Comparison of ENCODE assay signal across 8 cellular contexts in the genomic region with DNA sequence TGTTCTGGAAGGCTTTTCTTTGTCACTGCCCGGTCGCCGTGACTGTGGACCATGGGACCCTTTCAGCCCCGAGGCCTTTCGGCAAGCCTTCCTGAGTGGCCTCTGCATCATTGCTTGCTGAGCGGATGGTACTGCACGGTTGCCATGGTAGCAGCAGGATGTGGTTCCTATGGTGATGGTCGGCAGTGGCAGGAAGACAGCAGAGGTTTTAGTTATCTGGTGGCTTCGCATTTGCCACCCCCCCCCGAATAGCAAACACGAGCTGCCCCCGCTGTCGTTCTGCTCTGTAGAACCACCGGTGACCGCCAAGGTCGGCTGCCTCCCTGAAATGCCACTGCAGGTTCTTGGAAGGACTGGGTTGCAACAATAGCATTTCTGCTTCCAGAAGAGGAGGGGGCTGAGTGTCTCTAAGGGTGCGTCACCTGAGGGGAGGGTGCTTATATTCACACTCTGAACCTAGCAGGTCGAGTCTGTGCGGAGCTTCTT.
DNase-seq lines count a peak whose midpoint lies in the region; ATAC-seq and TF ChIP-seq lines count a peak whose summit lies in the region.

No MANE protein-coding gene starts in this region.

- H3K9me3 ChIP-seq in DND-41 (ENCODE audit: insufficient read depth, low read length, severe bottlenecking): no peaks in the 10 kb centered on the region
- no peaks in the 10 kb centered on the region for H3K9me3 ChIP-seq in left lung

- H3K27ac Mint-ChIP-seq in activated CD4-positive, alpha-beta memory T cell treated with anti-CD3 and anti-CD28 coated beads, Interleukin-2, amount 10 ng/mL, durations not matched to agents 7 days and 5 days: peak overlapping the region; percentile 92

- H3K9me3 Mint-ChIP-seq in activated CD4-positive, alpha-beta memory T cell treated with anti-CD3 and anti-CD28 coated beads, Interleukin-2, amount 10 ng/mL, durations not matched to agents 7 days and 5 days: no peaks in the 10 kb centered on the region

- H3K79me2 ChIP-seq in DND-41 (ENCODE audit: insufficient read depth, low read length): peaks cover 90% of the 10 kb centered on the region

- H3K4me1 ChIP-seq in DND-41 (ENCODE audit: insufficient read depth, low read length): peaks cover 5% of the 10 kb centered on the region; the same call in 1 of the 2 replicates
- H3K4me1 ChIP-seq in left lung: peaks cover 0 to 42% of the 10 kb centered on the region in 2 donors

- H3K36me3 Mint-ChIP-seq in activated CD4-positive, alpha-beta memory T cell treated with anti-CD3 and anti-CD28 coated beads, Interleukin-2, amount 10 ng/mL, durations not matched to agents 7 days and 5 days (ENCODE audit: low read depth): peaks cover 10% of the 10 kb centered on the region

- H3K4me1 Mint-ChIP-seq in activated CD4-positive, alpha-beta memory T cell treated with anti-CD3 and anti-CD28 coated beads, Interleukin-2, amount 10 ng/mL, durations not matched to agents 7 days and 5 days: peaks cover 70% of the 10 kb centered on the region

- POLR2A ChIA-PET in activated CD4-positive, alpha-beta memory T cell treated with anti-CD3 and anti-CD28 coated beads, Interleukin-2, amount 10 ng/mL, durations not matched to agents 7 days and 5 days (lab: Charles Lee): interaction anchor here (0.5 to 3.7 kb wide), 6 partner anchors 41 to 306 kb away, joined by 3 to 22 read pairs (median 4); partner anchors contain the start of gene CMIP

- H3K36me3 ChIP-seq in DND-41 (ENCODE audit: insufficient read depth, low read length) (peaks cover 35% of the 10 kb centered on the region), left lung (peaks cover 0 to 15% of the 10 kb centered on the region in 2 donors)

- TF ChIP-seq CTCF in DND-41 (IDR thresholded peaks at IDR 0.05; ENCODE audit: borderline replicate concordance, extremely low read depth, low read length, poor library complexity, severe bottlenecking): no peak
- no peak for TF ChIP-seq CTCF in lower leg skin (IDR thresholded peaks at IDR 0.05)
- TF ChIP-seq CTCF in left lung (IDR thresholded peaks at IDR 0.05): no peak

- TF ChIP-seq POLR2A in lower leg skin (IDR thresholded peaks at IDR 0.05): no peak

- peak; percentile 64 for DNase-seq in DND-41
- DNase-seq in activated CD4-positive, alpha-beta memory T cell treated with anti-CD3 and anti-CD28 coated beads, Interleukin-2, amount 10 ng/mL, durations not matched to agents 7 days and 5 days: peak; percentile 92
- DNase-seq in germinal center (ENCODE audit: low spot score): peak; percentile 74
- peak; percentile 65 to 70 for DNase-seq in stimulated activated CD8-positive, alpha-beta memory T cell treated with anti-CD3 and anti-CD28 coated beads, Interleukin-15, amount 100 ng/mL, for 48 hours (ENCODE audit: low read depth in 2 of 2)
- DNase-seq in HuH-7 (ENCODE audit: low spot score): no peak
- DNase-seq in lower leg skin (ENCODE audit: low spot score in 2 of 2): no peak
- no peak for DNase-seq in left lung

- H3K27me3 ChIP-seq in DND-41 (ENCODE audit: insufficient read depth, low read length, poor library complexity): no peaks in the 10 kb centered on the region
- H3K27me3 ChIP-seq in left lung: no peaks in the 10 kb centered on the region

- CTCF ChIA-PET in activated CD4-positive, alpha-beta memory T cell treated with anti-CD3 and anti-CD28 coated beads, Interleukin-2, amount 10 ng/mL, durations not matched to agents 7 days and 5 days (lab: Charles Lee): interaction anchor here (0.6 to 1.3 kb wide), 3 partner anchors 51 to 186 kb away, joined by 3 read pairs; no protein-coding TSS in a partner anchor

- intact Hi-C loops in lower leg skin (cut with DNase I; ENCODE audit: low total_unique reads) (no loop called here), left lung (cut with DNase I) (no loop called here)

- no peak overlapping the region for H3K4me2 ChIP-seq in DND-41 (ENCODE audit: insufficient read depth, low read length)

- no peak overlapping the region for H2AFZ ChIP-seq in DND-41 (ENCODE audit: low read depth, low read length)

- peak; percentile 69 for ATAC-seq in DND-41 (ENCODE audit: insufficient read depth, low read depth)
- peak; percentile 81 for ATAC-seq in HG03354 (IDR thresholded peaks at IDR 0.05; ENCODE audit: poor library complexity, severe bottlenecking, unreplicated experiment)
- no peak for ATAC-seq in left lung

- H3K4me3 ChIP-seq in DND-41 (ENCODE audit: low read depth in 1 of 2, low read length in 2 of 2): no peak overlapping the region
- no peak overlapping the region for H3K4me3 ChIP-seq in lower leg skin (ENCODE audit: low read depth, poor library complexity, severe bottlenecking)
- no peak overlapping the region for H3K4me3 ChIP-seq in left lung

- H3K4me3 Mint-ChIP-seq in activated CD4-positive, alpha-beta memory T cell treated with anti-CD3 and anti-CD28 coated beads, Interleukin-2, amount 10 ng/mL, durations not matched to agents 7 days and 5 days: peak overlapping the region; percentile 44

- whole genome bisulfite sequencing in lower leg skin, 2 donors: 84 to 88% methylated on average over 19 of the region's 19 CpGs

- H3K27ac ChIP-seq in DND-41 (ENCODE audit: low read length) (no peak overlapping the region), left lung (peak overlapping the region in 1 of 2 donors; percentile 67)

- H3K27me3 Mint-ChIP-seq in activated CD4-positive, alpha-beta memory T cell treated with anti-CD3 and anti-CD28 coated beads, Interleukin-2, amount 10 ng/mL, durations not matched to agents 7 days and 5 days: no peaks in the 10 kb centered on the region

- H3K9ac ChIP-seq in DND-41 (ENCODE audit: low read depth, low read length): no peak overlapping the region

- H4K20me1 ChIP-seq in DND-41 (ENCODE audit: insufficient read depth, low read length): peaks cover 68% of the 10 kb centered on the region

Comparison
In these comparisons a context has a peak if more than half of its experiments do, and no peak if none do; other contexts are left out.
1. DNase-seq: peak in DND-41 (single experiment), activated CD4-positive, alpha-beta memory T cell treated with anti-CD3 and anti-CD28 coated beads, Interleukin-2, amount 10 ng/mL, durations not matched to agents 7 days and 5 days (single experiment), germinal center (single experiment) and stimulated activated CD8-positive, alpha-beta memory T cell treated with anti-CD3 and anti-CD28 coated beads, Interleukin-15, amount 100 ng/mL, for 48 hours (2 of 2); none in HuH-7 (single experiment), lower leg skin (0 of 2) and left lung (0 of 2).